In the genomic region with DNA sequence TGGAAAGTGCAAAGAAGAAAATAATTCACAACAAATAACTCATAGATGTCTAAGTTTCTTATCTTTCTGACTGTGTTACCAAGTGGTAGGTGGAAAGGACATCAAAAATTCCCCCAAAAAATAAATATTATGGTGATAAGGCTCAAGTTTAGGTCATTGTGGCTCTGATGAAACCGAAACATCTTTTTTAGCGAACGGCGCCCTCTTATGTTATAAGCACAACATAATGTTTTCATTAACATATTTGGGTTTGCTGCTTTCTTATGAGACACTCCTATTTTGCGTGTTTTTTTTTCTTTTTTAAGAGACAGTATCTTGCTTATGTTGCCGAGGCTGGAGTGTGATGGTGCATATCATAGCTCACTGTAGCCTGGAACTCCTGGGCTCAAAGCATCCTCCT, we compare ENCODE assay signal across 12 cellular contexts. TPM values are rescaled to one million over a fixed set of nuclear protein-coding genes. Genes with fewer than 3 reads are reported as not detected.
A peak's percentile ranks its signal among the peaks of the same experiment; 100 is the strongest.
DNase-seq lines count a peak whose midpoint lies in the region; ATAC-seq and TF ChIP-seq lines count a peak whose summit lies in the region.
"Had no signal": no experiment of that assay in that cellular context is flagged by ENCODE, and none has a peak within 500 bp of the region (broad histone marks: within the 10 kb centered on the region; RNA-seq: fewer than 3 reads in every experiment).

No MANE protein-coding gene starts in this region.

- H3K27me3 ChIP-seq in BJ (ENCODE audit: control insufficient read depth, insufficient read depth, low read length), result no peaks in the 10 kb centered on the region

- no peaks in the 10 kb centered on the region for H3K9me3 ChIP-seq in T-helper 17 cell (ENCODE audit: control insufficient read depth, low read length, poor library complexity, severe bottlenecking)

- ATAC-seq in SK-N-SH treated with all-trans-retinoic acid at 6 μM for 48 hours (peak; percentile 74), T-helper 17 cell (no peak)

- POLR2A ChIA-PET in BJ (lab: Charles Lee), result no interaction called here

- peaks cover 4% of the 10 kb centered on the region for H3K9me3 Mint-ChIP-seq in glutamatergic neuron (ENCODE audit: unreplicated experiment)
- H3K9me3 Mint-ChIP-seq in activated T-cell treated with anti-CD3 and anti-CD28 coated beads, Interleukin-2, amount 50 U/mL, for 24 hours, result no peaks in the 10 kb centered on the region

- H3K4me3 ChIP-seq in BJ (ENCODE audit: low read depth, low read length), result no peak overlapping the region

- no peaks in the 10 kb centered on the region for H3K36me3 ChIP-seq in BJ (ENCODE audit: control insufficient read depth, insufficient read depth, low read length)

- CTCF ChIA-PET in BJ (lab: Yijun Ruan, JAX), result interaction anchor here (1.0 to 2.8 kb wide), 6 partner anchors 11 to 1011 kb away, joined by 3 to 15 read pairs (median 6); no protein-coding TSS in a partner anchor

- H3K4me1 Mint-ChIP-seq in glutamatergic neuron (ENCODE audit: low read depth, unreplicated experiment), result peaks cover 27% of the 10 kb centered on the region
- H3K4me1 Mint-ChIP-seq in T-helper 17 cell, result peaks cover 26% of the 10 kb centered on the region
- H3K4me1 Mint-ChIP-seq in activated T-cell treated with anti-CD3 and anti-CD28 coated beads, Interleukin-2, amount 50 U/mL, for 24 hours (ENCODE audit: low read depth), result no peaks in the 10 kb centered on the region

- H3K4me3 Mint-ChIP-seq in glutamatergic neuron (ENCODE audit: unreplicated experiment) (no peak overlapping the region), T-helper 17 cell (no peak overlapping the region)
- H3K4me3 Mint-ChIP-seq in activated T-cell treated with anti-CD3 and anti-CD28 coated beads, Interleukin-2, amount 50 U/mL, for 24 hours, result no peak overlapping the region
- H3K4me3 Mint-ChIP-seq: naive B cell had no signal

- H3K27ac Mint-ChIP-seq in glutamatergic neuron (ENCODE audit: unreplicated experiment) (no peak overlapping the region), T-helper 17 cell (no peak overlapping the region)
- no peak overlapping the region for H3K27ac Mint-ChIP-seq in activated T-cell treated with anti-CD3 and anti-CD28 coated beads, Interleukin-2, amount 50 U/mL, for 24 hours
- H3K27ac Mint-ChIP-seq: naive B cell had no signal

- TF ChIP-seq CTCF in BJ (IDR thresholded peaks at IDR 0.05; ENCODE audit: insufficient read depth, low read depth, low read length), result peak; percentile 17; the same call in 1 of the 2 replicates
- TF ChIP-seq CTCF in glutamatergic neuron (IDR thresholded peaks at IDR 0.05; ENCODE audit: partially characterized antibody, unreplicated experiment), result peak; percentile 17

- no peaks in the 10 kb centered on the region for H3K36me3 Mint-ChIP-seq in glutamatergic neuron (ENCODE audit: unreplicated experiment)
- H3K36me3 Mint-ChIP-seq in T-helper 17 cell (ENCODE audit: low read depth), result no peaks in the 10 kb centered on the region
- H3K36me3 Mint-ChIP-seq in activated T-cell treated with anti-CD3 and anti-CD28 coated beads, Interleukin-2, amount 50 U/mL, for 24 hours (ENCODE audit: low read depth), result no peaks in the 10 kb centered on the region
- H3K36me3 Mint-ChIP-seq: naive B cell had no signal

- DNase-seq in BJ (ENCODE audit: low read depth) (no peak), H4 (ENCODE audit: low spot score) (peak; percentile 19), glutamatergic neuron (no peak), T-helper 17 cell (no peak), ureter (ENCODE audit: low spot score) (no peak)
- DNase-seq in activated CD8-positive, alpha-beta memory T cell treated with anti-CD3 and anti-CD28 coated beads, Interleukin-2, amount 50 U/mL, for 4 hours, result no peak
- DNase-seq in activated T-cell treated with anti-CD3 and anti-CD28 coated beads, Interleukin-2, amount 50 U/mL, for 24 hours, result no peak
- DNase-seq: hypothalamus, naive B cell had no signal

- H3K27me3 Mint-ChIP-seq in glutamatergic neuron (ENCODE audit: unreplicated experiment) (no peaks in the 10 kb centered on the region), T-helper 17 cell (peaks cover 30% of the 10 kb centered on the region)
- H3K27me3 Mint-ChIP-seq in activated T-cell treated with anti-CD3 and anti-CD28 coated beads, Interleukin-2, amount 50 U/mL, for 24 hours, result no peaks in the 10 kb centered on the region

TF ChIP-seq in SK-N-SH treated with all-trans-retinoic acid at 6 μM for 48 hours, 23 proteins besides CTCF, POLR2A, EP300 and RAD21:
- TF ChIP-seq, protein P1, sequence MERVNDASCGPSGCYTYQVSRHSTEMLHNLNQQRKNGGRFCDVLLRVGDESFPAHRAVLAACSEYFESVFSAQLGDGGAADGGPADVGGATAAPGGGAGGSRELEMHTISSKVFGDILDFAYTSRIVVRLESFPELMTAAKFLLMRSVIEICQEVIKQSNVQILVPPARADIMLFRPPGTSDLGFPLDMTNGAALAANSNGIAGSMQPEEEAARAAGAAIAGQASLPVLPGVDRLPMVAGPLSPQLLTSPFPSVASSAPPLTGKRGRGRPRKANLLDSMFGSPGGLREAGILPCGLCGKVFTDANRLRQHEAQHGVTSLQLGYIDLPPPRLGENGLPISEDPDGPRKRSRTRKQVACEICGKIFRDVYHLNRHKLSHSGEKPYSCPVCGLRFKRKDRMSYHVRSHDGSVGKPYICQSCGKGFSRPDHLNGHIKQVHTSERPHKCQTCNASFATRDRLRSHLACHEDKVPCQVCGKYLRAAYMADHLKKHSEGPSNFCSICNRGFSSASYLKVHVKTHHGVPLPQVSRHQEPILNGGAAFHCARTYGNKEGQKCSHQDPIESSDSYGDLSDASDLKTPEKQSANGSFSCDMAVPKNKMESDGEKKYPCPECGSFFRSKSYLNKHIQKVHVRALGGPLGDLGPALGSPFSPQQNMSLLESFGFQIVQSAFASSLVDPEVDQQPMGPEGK (CRISPR knock-in tag; IDR thresholded peaks at IDR 0.05; ENCODE audit: borderline replicate concordance), result no peak
- TF ChIP-seq SNAI2 (CRISPR knock-in tag; IDR thresholded peaks at IDR 0.05) (no peak), ARNTL (CRISPR knock-in tag; IDR thresholded peaks at IDR 0.05; ENCODE audit: borderline replicate concordance, low read depth) (no peak), ZNF70 (CRISPR knock-in tag; IDR thresholded peaks at IDR 0.05) (no peak), ZC3H10 (CRISPR knock-in tag; IDR thresholded peaks at IDR 0.05) (no peak), ZFP3 (CRISPR knock-in tag; IDR thresholded peaks at IDR 0.05) (no peak), ZNF565 (CRISPR knock-in tag; conservative IDR thresholded peaks at IDR 0.05; ENCODE audit: low read depth) (no peak)

RNA-seq across cellular contexts. Expression of a gene that starts 38.6 kb away (rescaled TPM):
- polyA plus RNA-seq in BJ (2011; rRNA removed), result not detected in 2 replicates
- 0.33 TPM in 1 of 2 replicates, not detected in the other for polyA minus RNA-seq in BJ (2011; rRNA and poly(A)+ RNA removed)
- not detected in 2 replicates for total RNA-seq in H4 (2014; rRNA removed; shearing (Covaris generic))
- total RNA-seq in glutamatergic neuron (ENCODE audit: unreplicated experiment) (not detected), T-helper 17 cell (not detected), ureter (not detected)
- total RNA-seq: activated CD8-positive, alpha-beta memory T cell treated with anti-CD3 and anti-CD28 coated beads for 36 hours; cardiac septum had no signal
